Comparison of ENCODE assay signal across 44 cellular contexts in genomic region chr1:18859560-18859959, GRCh38. TPM values are rescaled to one million over a fixed set of nuclear protein-coding genes. Genes with fewer than 3 reads are reported as not detected.
"Had no signal": no experiment of that assay in that cellular context is flagged by ENCODE, and none has a peak within 500 bp of the region (broad histone marks: within the 10 kb centered on the region; RNA-seq: fewer than 3 reads in every experiment).

Gene TAS1R2, minus strand, starts transcription at chr1:18859660. Its CDS starts 0 bp downstream, at chr1:18859660.

- H3K4me3 Mint-ChIP-seq: activated naive CD4-positive, alpha-beta T cell treated with anti-CD3 and anti-CD28 coated beads for 36 hours; activated naive CD4-positive, alpha-beta T cell treated with anti-CD3 and anti-CD28 coated beads, Interleukin-2, amount 10 ng/mL, durations not matched to agents 7 days and 5 days; activated naive CD4-positive, alpha-beta T cell treated with anti-CD3 and anti-CD28 coated beads, Interleukin-2, amount 50 U/mL, for 24 hours; activated naive CD8-positive, alpha-beta T cell; activated naive CD8-positive, alpha-beta T cell treated with anti-CD3 and anti-CD28 coated beads for 36 hours; activated naive CD8-positive, alpha-beta T cell treated with anti-CD3 and anti-CD28 coated beads, Interleukin-2, amount 10 ng/mL, durations not matched to agents 7 days and 5 days; activated naive CD8-positive, alpha-beta T cell treated with anti-CD3 and anti-CD28 coated beads, Interleukin-2, amount 50 U/mL, for 24 hours; activated T-cell treated with anti-CD3 and anti-CD28 coated beads, Interleukin-2, amount 50 U/mL, for 24 hours; activated T-cell treated with anti-CD3 and anti-CD28 coated beads, Interleukin-2, amount 50 U/mL, for 4 hours; activated T-cell treated with anti-CD3 and anti-CD28 coated beads, Interleukin-2, amount 50 U/mL, for 72 hours; activated T-helper 1 cell treated with anti-CD3 and anti-CD28 coated beads, Interleukin-12 subunit alpha, Interleukin-12 subunit beta, Interleukin-2, Interleukin-4 antibody, amounts not matched to agents 30 ng/mL and 10 ng/mL and 1 ng/mL, durations not matched to agents 14 hours and 24 hours and 36 hours; activated T-helper 17 cell treated with anti-CD3 and anti-CD28 coated beads, Interleukin-2, amount 50 U/mL, for 72 hours; brain; central memory CD8-positive, alpha-beta T cell had no signal

- ATAC-seq: activated naive CD4-positive, alpha-beta T cell treated with anti-CD3 and anti-CD28 coated beads, Interleukin-2, amount 50 U/mL, for 72 hours; activated naive CD8-positive, alpha-beta T cell treated with anti-CD3 and anti-CD28 coated beads, Interleukin-2, amount 50 U/mL, for 24 hours; activated T-cell treated with anti-CD3 and anti-CD28 coated beads, Interleukin-2, amount 50 U/mL, for 4 hours; activated T-cell treated with anti-CD3 and anti-CD28 coated beads, Interleukin-2, amount 50 U/mL, for 72 hours; activated T-helper 17 cell treated with anti-CD3 and anti-CD28 coated beads, Interleukin-2, amount 50 U/mL, for 72 hours; body of pancreas had no signal

- H3K4me1 Mint-ChIP-seq: activated naive CD4-positive, alpha-beta T cell treated with anti-CD3 and anti-CD28 coated beads, Interleukin-2, amount 10 ng/mL, durations not matched to agents 7 days and 5 days; activated naive CD4-positive, alpha-beta T cell treated with anti-CD3 and anti-CD28 coated beads, Interleukin-2, amount 50 U/mL, for 24 hours; activated naive CD8-positive, alpha-beta T cell treated with anti-CD3 and anti-CD28 coated beads for 36 hours; activated naive CD8-positive, alpha-beta T cell treated with anti-CD3 and anti-CD28 coated beads, Interleukin-2, amount 10 ng/mL, durations not matched to agents 7 days and 5 days; activated naive CD8-positive, alpha-beta T cell treated with anti-CD3 and anti-CD28 coated beads, Interleukin-2, amount 50 U/mL, for 24 hours; brain; central memory CD8-positive, alpha-beta T cell had no signal

- H3K27ac ChIP-seq: adrenal gland, ascending aorta, body of pancreas, brain microvascular endothelial cell, breast epithelium, cardiac muscle cell had no signal

- H3K36me3 Mint-ChIP-seq: activated naive CD4-positive, alpha-beta T cell treated with anti-CD3 and anti-CD28 coated beads, Interleukin-2, amount 10 ng/mL, durations not matched to agents 7 days and 5 days; activated naive CD4-positive, alpha-beta T cell treated with anti-CD3 and anti-CD28 coated beads, Interleukin-2, amount 50 U/mL, for 24 hours; activated naive CD4-positive, alpha-beta T cell treated with anti-CD3 and anti-CD28 coated beads, Interleukin-2, amount 50 U/mL, for 72 hours; activated naive CD8-positive, alpha-beta T cell; activated naive CD8-positive, alpha-beta T cell treated with anti-CD3 and anti-CD28 coated beads for 36 hours; activated naive CD8-positive, alpha-beta T cell treated with anti-CD3 and anti-CD28 coated beads, Interleukin-2, amount 10 ng/mL, durations not matched to agents 7 days and 5 days; brain had no signal

- H3K4me3 ChIP-seq: adrenal gland, ascending aorta, body of pancreas, breast epithelium, cardiac muscle cell had no signal

- FAIRE-seq: astrocyte, bronchial epithelial cell had no signal

- H3K36me3 ChIP-seq: adrenal gland, ascending aorta, brain microvascular endothelial cell, breast epithelium, cardiac muscle cell had no signal

- H3K9me3 Mint-ChIP-seq: activated naive CD4-positive, alpha-beta T cell treated with anti-CD3 and anti-CD28 coated beads for 36 hours; activated naive CD4-positive, alpha-beta T cell treated with anti-CD3 and anti-CD28 coated beads, Interleukin-2, amount 10 ng/mL, durations not matched to agents 7 days and 5 days; activated naive CD4-positive, alpha-beta T cell treated with anti-CD3 and anti-CD28 coated beads, Interleukin-2, amount 50 U/mL, for 24 hours; activated naive CD4-positive, alpha-beta T cell treated with anti-CD3 and anti-CD28 coated beads, Interleukin-2, amount 50 U/mL, for 72 hours; activated naive CD8-positive, alpha-beta T cell treated with anti-CD3 and anti-CD28 coated beads for 36 hours; activated naive CD8-positive, alpha-beta T cell treated with anti-CD3 and anti-CD28 coated beads, Interleukin-2, amount 10 ng/mL, durations not matched to agents 7 days and 5 days; activated naive CD8-positive, alpha-beta T cell treated with anti-CD3 and anti-CD28 coated beads, Interleukin-2, amount 50 U/mL, for 24 hours; activated T-cell treated with anti-CD3 and anti-CD28 coated beads, Interleukin-2, amount 50 U/mL, for 24 hours; activated T-cell treated with anti-CD3 and anti-CD28 coated beads, Interleukin-2, amount 50 U/mL, for 4 hours; activated T-cell treated with anti-CD3 and anti-CD28 coated beads, Interleukin-2, amount 50 U/mL, for 72 hours; activated T-helper 1 cell treated with anti-CD3 and anti-CD28 coated beads, Interleukin-12 subunit alpha, Interleukin-12 subunit beta, Interleukin-2, Interleukin-4 antibody, amounts not matched to agents 30 ng/mL and 10 ng/mL and 1 ng/mL, durations not matched to agents 14 hours and 24 hours and 36 hours; activated T-helper 17 cell treated with anti-CD3 and anti-CD28 coated beads, Interleukin-2, amount 50 U/mL, for 72 hours; activated T-helper 2 cell treated with anti-CD3 and anti-CD28 coated beads, Interferon-gamma antibody, Interleukin-2, Interleukin-4, amounts not matched to agents 10 μg/mL and 5 μg/mL and 100 μg/mL, durations not matched to agents 14 hours and 24 hours and 36 hours; central memory CD8-positive, alpha-beta T cell had no signal

- DNase-seq: activated effector memory CD4-positive, alpha-beta T cell treated with anti-CD3 and anti-CD28 coated beads, Interleukin-2, amount 50 U/mL, for 16 hours; activated effector memory CD4-positive, alpha-beta T cell treated with Interleukin-2 at 50 U/mL for 16 hours; activated gamma-delta T cell; activated gamma-delta T cell treated with Interleukin-2 at 50 U/mL for 16 hours; activated naive CD4-positive, alpha-beta T cell; activated naive CD4-positive, alpha-beta T cell treated with anti-CD3 and anti-CD28 coated beads for 36 hours; activated naive CD4-positive, alpha-beta T cell treated with anti-CD3 and anti-CD28 coated beads, Interleukin-2, amount 10 ng/mL, durations not matched to agents 7 days and 5 days; activated naive CD4-positive, alpha-beta T cell treated with anti-CD3 and anti-CD28 coated beads, Interleukin-2, amount 50 U/mL, for 16 hours; activated naive CD4-positive, alpha-beta T cell treated with Interleukin-2 at 50 U/mL for 16 hours; activated naive CD8-positive, alpha-beta T cell treated with anti-CD3 and anti-CD28 coated beads for 36 hours; activated naive CD8-positive, alpha-beta T cell treated with anti-CD3 and anti-CD28 coated beads, Interleukin-2, amount 10 ng/mL, durations not matched to agents 7 days and 5 days; activated naive CD8-positive, alpha-beta T cell treated with anti-CD3 and anti-CD28 coated beads, Interleukin-2, amount 50 U/mL, for 24 hours; activated T-cell treated with anti-CD3 and anti-CD28 coated beads, Interleukin-2, amount 50 U/mL, for 1 hour; activated T-cell treated with anti-CD3 and anti-CD28 coated beads, Interleukin-2, amount 50 U/mL, for 24 hours; activated T-cell treated with anti-CD3 and anti-CD28 coated beads, Interleukin-2, amount 50 U/mL, for 4 hours; activated T-cell treated with anti-CD3 and anti-CD28 coated beads, Interleukin-2, amount 50 U/mL, for 48 hours; activated T-cell treated with anti-CD3 and anti-CD28 coated beads, Interleukin-2, amount 50 U/mL, for 72 hours; adrenal gland; amniotic stem cell; amygdala; anterior cingulate cortex; body of pancreas; brain microvascular endothelial cell; caudate nucleus; central memory CD4-positive, alpha-beta T cell; cerebellar nuclear complex had no signal

- H3K9me3 ChIP-seq: adrenal gland, ascending aorta, body of pancreas, breast epithelium had no signal

- H3K27me3 ChIP-seq: adrenal gland, ascending aorta, body of pancreas, brain microvascular endothelial cell had no signal

- H3K27me3 Mint-ChIP-seq: activated naive CD8-positive, alpha-beta T cell treated with anti-CD3 and anti-CD28 coated beads for 36 hours; activated naive CD8-positive, alpha-beta T cell treated with anti-CD3 and anti-CD28 coated beads, Interleukin-2, amount 50 U/mL, for 24 hours had no signal

- H3K4me1 ChIP-seq: ascending aorta, body of pancreas, breast epithelium had no signal

- H3K27ac Mint-ChIP-seq: activated naive CD4-positive, alpha-beta T cell treated with anti-CD3 and anti-CD28 coated beads for 36 hours; activated naive CD4-positive, alpha-beta T cell treated with anti-CD3 and anti-CD28 coated beads, Interleukin-2, amount 10 ng/mL, durations not matched to agents 7 days and 5 days; activated naive CD4-positive, alpha-beta T cell treated with anti-CD3 and anti-CD28 coated beads, Interleukin-2, amount 50 U/mL, for 24 hours; activated naive CD4-positive, alpha-beta T cell treated with anti-CD3 and anti-CD28 coated beads, Interleukin-2, amount 50 U/mL, for 72 hours; activated naive CD8-positive, alpha-beta T cell; activated naive CD8-positive, alpha-beta T cell treated with anti-CD3 and anti-CD28 coated beads for 36 hours; activated naive CD8-positive, alpha-beta T cell treated with anti-CD3 and anti-CD28 coated beads, Interleukin-2, amount 10 ng/mL, durations not matched to agents 7 days and 5 days; activated naive CD8-positive, alpha-beta T cell treated with anti-CD3 and anti-CD28 coated beads, Interleukin-2, amount 50 U/mL, for 24 hours; activated T-cell treated with anti-CD3 and anti-CD28 coated beads, Interleukin-2, amount 50 U/mL, for 24 hours; activated T-cell treated with anti-CD3 and anti-CD28 coated beads, Interleukin-2, amount 50 U/mL, for 72 hours; activated T-helper 1 cell treated with anti-CD3 and anti-CD28 coated beads, Interleukin-12 subunit alpha, Interleukin-12 subunit beta, Interleukin-2, Interleukin-4 antibody, amounts not matched to agents 30 ng/mL and 10 ng/mL and 1 ng/mL, durations not matched to agents 14 hours and 24 hours and 36 hours; activated T-helper 17 cell treated with anti-CD3 and anti-CD28 coated beads, Interleukin-2, amount 50 U/mL, for 72 hours; activated T-helper 2 cell treated with anti-CD3 and anti-CD28 coated beads, Interferon-gamma antibody, Interleukin-2, Interleukin-4, amounts not matched to agents 10 μg/mL and 5 μg/mL and 100 μg/mL, durations not matched to agents 14 hours and 24 hours and 36 hours; brain had no signal

RNA-seq across cellular contexts. Expression of gene TAS1R2, which starts in this region (rescaled TPM):
- total RNA-seq: activated naive CD4-positive, alpha-beta T cell treated with anti-CD3 and anti-CD28 coated beads for 36 hours; activated naive CD4-positive, alpha-beta T cell treated with anti-CD3 and anti-CD28 coated beads, Interleukin-2, amount 50 U/mL, for 72 hours; activated naive CD8-positive, alpha-beta T cell treated with anti-CD3 and anti-CD28 coated beads for 36 hours; activated naive CD8-positive, alpha-beta T cell treated with anti-CD3 and anti-CD28 coated beads, Interleukin-2, amount 10 ng/mL, durations not matched to agents 7 days and 5 days; activated T-cell treated with anti-CD3 and anti-CD28 coated beads, Interleukin-2, amount 50 U/mL, for 4 hours; activated T-cell treated with anti-CD3 and anti-CD28 coated beads, Interleukin-2, amount 50 U/mL, for 72 hours; activated T-helper 1 cell treated with anti-CD3 and anti-CD28 coated beads, Interleukin-12 subunit alpha, Interleukin-12 subunit beta, Interleukin-2, Interleukin-4 antibody, amounts not matched to agents 30 ng/mL and 10 ng/mL and 1 ng/mL, durations not matched to agents 14 hours and 24 hours and 36 hours; activated T-helper 17 cell treated with anti-CD3 and anti-CD28 coated beads, Interleukin-2, amount 50 U/mL, for 72 hours; activated T-helper 2 cell treated with anti-CD3 and anti-CD28 coated beads, Interferon-gamma antibody, Interleukin-2, Interleukin-4, amounts not matched to agents 10 μg/mL and 5 μg/mL and 100 μg/mL, durations not matched to agents 14 hours and 24 hours and 36 hours; adrenal gland; aorta; ascending aorta; astrocyte; body of pancreas; breast epithelium; bronchial epithelial cell; cardiac muscle cell; cardiac septum; cerebellum; chondrocyte had no signal
- polyA plus RNA-seq: adipose tissue, adrenal gland, aorta, cardiac muscle cell had no signal
